In genomic region chrX:24920769-24921168, GRCh38 we compare ENCODE assay signal across 23 cellular contexts.
DNase-seq lines count a peak whose midpoint lies in the region; ATAC-seq and TF ChIP-seq lines count a peak whose summit lies in the region.
"Had no signal": no experiment of that assay in that cellular context is flagged by ENCODE, and none has a peak within 500 bp of the region (broad histone marks: within the 10 kb centered on the region; RNA-seq: fewer than 3 reads in every experiment).

No MANE protein-coding gene starts in this region.

- no peak overlapping the region for H3K4me3 Mint-ChIP-seq in stimulated activated naive CD8-positive, alpha-beta T cell treated with anti-CD3 and anti-CD28 coated beads, Interleukin-15, amount 100 ng/mL, for 72 hours
- H3K4me3 Mint-ChIP-seq: activated CD4-positive, alpha-beta memory T cell treated with anti-CD3 and anti-CD28 coated beads, Interleukin-2, amount 10 ng/mL, durations not matched to agents 7 days and 5 days; brain; CD4-positive, alpha-beta memory T cell; neural crest cell had no signal

- H3K4me1 ChIP-seq in right lobe of liver: no peaks in the 10 kb centered on the region
- H3K4me1 ChIP-seq: esophagus squamous epithelium, transverse colon had no signal

- peaks cover 0 to 23% of the 10 kb centered on the region in 2 donors for H3K36me3 Mint-ChIP-seq in activated naive CD4-positive, alpha-beta T cell treated with anti-CD3 and anti-CD28 coated beads, Interleukin-2, amount 50 U/mL, for 72 hours

- H3K27ac Mint-ChIP-seq in activated naive CD4-positive, alpha-beta T cell treated with anti-CD3 and anti-CD28 coated beads, Interleukin-2, amount 50 U/mL, for 72 hours: no peak overlapping the region
- H3K27ac Mint-ChIP-seq in stimulated activated naive CD8-positive, alpha-beta T cell treated with anti-CD3 and anti-CD28 coated beads, Interleukin-15, amount 100 ng/mL, for 72 hours: no peak overlapping the region
- H3K27ac Mint-ChIP-seq: activated CD4-positive, alpha-beta memory T cell treated with anti-CD3 and anti-CD28 coated beads, Interleukin-2, amount 10 ng/mL, durations not matched to agents 7 days and 5 days; brain; CD4-positive, alpha-beta memory T cell had no signal

- no peaks in the 10 kb centered on the region for H3K27me3 ChIP-seq in right lobe of liver
- H3K27me3 ChIP-seq: esophagus squamous epithelium, heart left ventricle, transverse colon had no signal

- no peak overlapping the region for H3K27ac ChIP-seq in right lobe of liver
- H3K27ac ChIP-seq: esophagus squamous epithelium, heart left ventricle, transverse colon had no signal

- no peaks in the 10 kb centered on the region for H3K36me3 ChIP-seq in right lobe of liver
- H3K36me3 ChIP-seq: heart left ventricle, transverse colon had no signal

- no peak overlapping the region for H3K4me3 ChIP-seq in right lobe of liver
- H3K4me3 ChIP-seq: esophagus squamous epithelium, heart left ventricle, transverse colon had no signal

- no peak for TF ChIP-seq CTCF in right lobe of liver (IDR thresholded peaks at IDR 0.05)

- no peaks in the 10 kb centered on the region for H3K9me3 Mint-ChIP-seq in activated naive CD4-positive, alpha-beta T cell treated with anti-CD3 and anti-CD28 coated beads, Interleukin-2, amount 50 U/mL, for 72 hours
- no peaks in the 10 kb centered on the region for H3K9me3 Mint-ChIP-seq in stimulated activated naive CD8-positive, alpha-beta T cell treated with anti-CD3 and anti-CD28 coated beads, Interleukin-15, amount 100 ng/mL, for 72 hours
- H3K9me3 Mint-ChIP-seq: activated CD4-positive, alpha-beta memory T cell treated with anti-CD3 and anti-CD28 coated beads, Interleukin-2, amount 10 ng/mL, durations not matched to agents 7 days and 5 days; CD4-positive, alpha-beta memory T cell; neural crest cell had no signal

- no peak for TF ChIP-seq POLR2A in right lobe of liver (IDR thresholded peaks at IDR 0.05)

- DNase-seq in activated naive CD4-positive, alpha-beta T cell treated with anti-CD3 and anti-CD28 coated beads, Interleukin-2, amount 50 U/mL, for 72 hours (ENCODE audit: low spot score in 2 of 2): no peak
- DNase-seq in activated naive CD4-positive, alpha-beta T cell (lab: John Stamatoyannopoulos, UW): no peak
- no peak for DNase-seq in stimulated activated naive CD8-positive, alpha-beta T cell treated with anti-CD3 and anti-CD28 coated beads, Interleukin-15, amount 100 ng/mL, for 72 hours
- DNase-seq in NOMO-1 (lab: John Stamatoyannopoulos, UW; ENCODE audit: unreplicated experiment in 2 of 2) (no peak), right lobe of liver (no peak), NCI-H510A treated with DMSO at 0.1 percent for 48 hours (lab: John Stamatoyannopoulos, UW) (no peak)
- DNase-seq: activated CD4-positive, alpha-beta memory T cell treated with anti-CD3 and anti-CD28 coated beads, Interleukin-2, amount 10 ng/mL, durations not matched to agents 7 days and 5 days; activated naive CD4-positive, alpha-beta T cell treated with Interleukin-2 at 50 U/mL for 16 hours; CD4-positive, alpha-beta memory T cell; EL; esophagus squamous epithelium; heart left ventricle; kidney; NCI-H1930; NCI-H526; right cardiac atrium; stimulated activated CD4-positive, alpha-beta T cell treated with anti-CD3 and anti-CD28 coated beads, Interleukin-4, amount 100 ng/mL, for 1 hour; transverse colon had no signal

- 77% methylated on average over 3 of the region's 3 CpGs for WGBS in right lobe of liver (ENCODE audit: insufficient coverage, low coverage, low lambda C conversion rate, missing lambda C conversion rate)

- H3K27me3 Mint-ChIP-seq in stimulated activated naive CD8-positive, alpha-beta T cell treated with anti-CD3 and anti-CD28 coated beads, Interleukin-15, amount 100 ng/mL, for 72 hours: no peaks in the 10 kb centered on the region
- H3K27me3 Mint-ChIP-seq: activated CD4-positive, alpha-beta memory T cell treated with anti-CD3 and anti-CD28 coated beads, Interleukin-2, amount 10 ng/mL, durations not matched to agents 7 days and 5 days; CD4-positive, alpha-beta memory T cell had no signal

- no peaks in the 10 kb centered on the region for H3K9me3 ChIP-seq in right lobe of liver
- H3K9me3 ChIP-seq: esophagus squamous epithelium, heart left ventricle, transverse colon had no signal

- ATAC-seq in activated naive CD4-positive, alpha-beta T cell treated with anti-CD3 and anti-CD28 coated beads, Interleukin-2, amount 50 U/mL, for 72 hours: peak; percentile 34 to 75
- ATAC-seq in GM21529 (IDR thresholded peaks at IDR 0.05; ENCODE audit: unreplicated experiment) (peak; percentile 85), HG03095 (IDR thresholded peaks at IDR 0.05; ENCODE audit: unreplicated experiment) (peak; percentile 86), right lobe of liver (no peak)
- ATAC-seq in stimulated activated naive CD8-positive, alpha-beta T cell treated with anti-CD3 and anti-CD28 coated beads, Interleukin-15, amount 100 ng/mL, for 72 hours: peak; percentile 66
- ATAC-seq: heart left ventricle, right cardiac atrium, SK-N-SH treated with all-trans-retinoic acid at 6 μM for 48 hours had no signal

- H3K4me1 Mint-ChIP-seq in stimulated activated naive CD8-positive, alpha-beta T cell treated with anti-CD3 and anti-CD28 coated beads, Interleukin-15, amount 100 ng/mL, for 72 hours: peaks cover 8% of the 10 kb centered on the region
- H3K4me1 Mint-ChIP-seq: CD4-positive, alpha-beta memory T cell had no signal

- intact Hi-C loops in right lobe of liver (cut with DNase I): no loop called here

Comparison
In these comparisons a context has a peak if more than half of its experiments do, and no peak if none do; other contexts are left out.
1. ATAC-seq: peak in activated naive CD4-positive, alpha-beta T cell treated with anti-CD3 and anti-CD28 coated beads, Interleukin-2, amount 50 U/mL, for 72 hours (2 of 2), GM21529 (single experiment), HG03095 (single experiment) and stimulated activated naive CD8-positive, alpha-beta T cell treated with anti-CD3 and anti-CD28 coated beads, Interleukin-15, amount 100 ng/mL, for 72 hours (single experiment); none in right lobe of liver (0 of 4).